ENCODE assay signal across 14 cellular contexts in genomic region chr9:5671711-5672353, GRCh38. TPM values are rescaled to one million over a fixed set of nuclear protein-coding genes. Genes with fewer than 3 reads are reported as not detected.
DNase-seq lines count a peak whose midpoint lies in the region; TF ChIP-seq lines count a peak whose summit lies in the region.
"Had no signal": no experiment of that assay in that cellular context is flagged by ENCODE, and none has a peak within 500 bp of the region (broad histone marks: within the 10 kb centered on the region; RNA-seq: fewer than 3 reads in every experiment).

No MANE protein-coding gene starts in this region.

- peaks cover 5% of the 10 kb centered on the region for H4K20me1 ChIP-seq in Loucy (ENCODE audit: insufficient read depth, low read length, poor library complexity, severe bottlenecking)

- H4K12ac ChIP-seq in trophoblast cell (ENCODE audit: low read depth, low read length) = no peak overlapping the region

- no peaks in the 10 kb centered on the region for H3K79me1 ChIP-seq in trophoblast cell (ENCODE audit: low read length)

- TF ChIP-seq CTCF in Loucy (conservative IDR thresholded peaks at IDR 0.05; ENCODE audit: low read length) = no peak
- no peak for TF ChIP-seq CTCF in BE2C (IDR thresholded peaks at IDR 0.05; ENCODE audit: low read depth, low read length)

- no peak overlapping the region for H3K27ac ChIP-seq in trophoblast cell (ENCODE audit: low read depth, low read length)
- H3K27ac ChIP-seq: prostate gland, vagina had no signal

- H3K9ac ChIP-seq in Loucy (ENCODE audit: low read depth, low read length, poor library complexity, severe bottlenecking) (peak overlapping the region; percentile 62), trophoblast cell (ENCODE audit: low read length) (no peak overlapping the region)

- no peak overlapping the region for H2BK12ac ChIP-seq in trophoblast cell (ENCODE audit: low read length)

- H3K4me1 ChIP-seq in Loucy (ENCODE audit: insufficient read depth, low read length, poor library complexity, severe bottlenecking) (peaks cover 44% of the 10 kb centered on the region), trophoblast cell (ENCODE audit: control insufficient read depth in 1 of 2, insufficient read depth in 2 of 2, low read length in 2 of 2) (peaks cover 2 to 3% of the 10 kb centered on the region in 2 experiments), BE2C (no peaks in the 10 kb centered on the region)
- H3K4me1 ChIP-seq: vagina had no signal

- H3K27me3 ChIP-seq in Loucy (ENCODE audit: insufficient read depth, low read length, poor library complexity, severe bottlenecking) (no peaks in the 10 kb centered on the region), trophoblast cell (ENCODE audit: insufficient read depth, low read length) (no peaks in the 10 kb centered on the region), BE2C (no peaks in the 10 kb centered on the region)
- H3K27me3 ChIP-seq: vagina had no signal

- DNase-seq in activated CD4-positive, alpha-beta T cell treated with anti-CD3 and anti-CD28 coated beads, Interleukin-2, amount 10 ng/mL, durations not matched to agents 24 days and 14 days = peak; percentile 79
- DNase-seq in activated CD4-positive, alpha-beta T cell treated with anti-CD3 and anti-CD28 coated beads, Interleukin-2, amount 50 U/mL, for 48 hours = no peak
- DNase-seq in activated naive CD8-positive, alpha-beta T cell treated with anti-CD3 and anti-CD28 coated beads for 36 hours = peak; percentile 7
- DNase-seq in trophoblast cell = no peak
- DNase-seq in T-helper 9 cell = no peak
- no peak for DNase-seq in BE2C
- DNase-seq in COLO668 (lab: John Stamatoyannopoulos, UW; ENCODE audit: unreplicated experiment) = no peak
- DNase-seq: C1 segment of cervical spinal cord, dermis blood vessel endothelial cell, foreskin melanocyte, T1000 had no signal

- intact Hi-C loops in activated CD4-positive, alpha-beta T cell treated with anti-CD3 and anti-CD28 coated beads, Interleukin-2, amount 10 ng/mL, durations not matched to agents 24 days and 14 days (cut with micrococcal nuclease) = no loop called here

- H3K27ac Mint-ChIP-seq in activated CD4-positive, alpha-beta T cell treated with anti-CD3 and anti-CD28 coated beads, Interleukin-2, amount 10 ng/mL, durations not matched to agents 24 days and 14 days = no peak overlapping the region
- H3K27ac Mint-ChIP-seq in activated naive CD8-positive, alpha-beta T cell treated with anti-CD3 and anti-CD28 coated beads for 36 hours = no peak overlapping the region

- H3K36me3 ChIP-seq in Loucy (ENCODE audit: insufficient read depth, low read length) (no peaks in the 10 kb centered on the region), trophoblast cell (ENCODE audit: control insufficient read depth in 1 of 2, insufficient read depth in 2 of 2, low read length in 2 of 2) (no peaks in the 10 kb centered on the region), BE2C (peaks cover 3% of the 10 kb centered on the region; the same call in 1 of the 2 replicates)
- H3K36me3 ChIP-seq: prostate gland, vagina had no signal

- no peak overlapping the region for H3K23ac ChIP-seq in trophoblast cell (ENCODE audit: low read length)

- H2AFZ ChIP-seq in Loucy (ENCODE audit: low read length) = no peak overlapping the region
- H2AFZ ChIP-seq in trophoblast cell (ENCODE audit: insufficient read depth, low read length, poor library complexity) = no peak overlapping the region

- peaks cover 6% of the 10 kb centered on the region; the same call in 1 of the 2 replicates for H3F3A ChIP-seq in Loucy (ENCODE audit: low read depth)

- no peak overlapping the region for H2BK5ac ChIP-seq in trophoblast cell (ENCODE audit: low read depth, low read length, poor library complexity)

- H3K4me3 Mint-ChIP-seq in activated CD4-positive, alpha-beta T cell treated with anti-CD3 and anti-CD28 coated beads, Interleukin-2, amount 10 ng/mL, durations not matched to agents 24 days and 14 days = no peak overlapping the region
- no peak overlapping the region for H3K4me3 Mint-ChIP-seq in activated naive CD8-positive, alpha-beta T cell treated with anti-CD3 and anti-CD28 coated beads for 36 hours

- WGBS in trophoblast cell (ENCODE audit: extremely low coverage, insufficient coverage, insufficient read length) = no CpG with 5 or more reads among the region's 3 CpGs

- H3K4me3 ChIP-seq in Loucy (ENCODE audit: low read length, poor library complexity, severe bottlenecking) (peak overlapping the region; percentile 54), trophoblast cell (ENCODE audit: low read depth, low read length) (no peak overlapping the region), BE2C (ENCODE audit: low read depth, low read length) (no peak overlapping the region)
- H3K4me3 ChIP-seq: prostate gland, vagina had no signal

- H3K4me1 Mint-ChIP-seq in activated CD4-positive, alpha-beta T cell treated with anti-CD3 and anti-CD28 coated beads, Interleukin-2, amount 10 ng/mL, durations not matched to agents 24 days and 14 days = peaks cover 24% of the 10 kb centered on the region
- H3K4me1 Mint-ChIP-seq in activated naive CD8-positive, alpha-beta T cell treated with anti-CD3 and anti-CD28 coated beads for 36 hours = peaks cover 38% of the 10 kb centered on the region

- peaks cover 71% of the 10 kb centered on the region for H3K79me2 ChIP-seq in Loucy (ENCODE audit: insufficient read depth, low read length)
- no peaks in the 10 kb centered on the region for H3K79me2 ChIP-seq in trophoblast cell (ENCODE audit: control insufficient read depth, insufficient read depth, low read length, poor library complexity)

- no peak overlapping the region for H3K4ac ChIP-seq in trophoblast cell (ENCODE audit: low read depth, low read length)

- H2AK5ac ChIP-seq in trophoblast cell (ENCODE audit: low read length) = no peak overlapping the region

- H3K36me3 Mint-ChIP-seq in activated CD4-positive, alpha-beta T cell treated with anti-CD3 and anti-CD28 coated beads, Interleukin-2, amount 10 ng/mL, durations not matched to agents 24 days and 14 days (ENCODE audit: low read depth) = peaks cover 18% of the 10 kb centered on the region
- H3K36me3 Mint-ChIP-seq in activated naive CD8-positive, alpha-beta T cell treated with anti-CD3 and anti-CD28 coated beads for 36 hours = peaks cover 32% of the 10 kb centered on the region

- no peak overlapping the region for H3K18ac ChIP-seq in trophoblast cell (ENCODE audit: low read length)

- no peak overlapping the region for H2BK120ac ChIP-seq in trophoblast cell (ENCODE audit: insufficient read depth, low read length, poor library complexity)

- H3K9me3 Mint-ChIP-seq in activated CD4-positive, alpha-beta T cell treated with anti-CD3 and anti-CD28 coated beads, Interleukin-2, amount 10 ng/mL, durations not matched to agents 24 days and 14 days = peaks cover 3% of the 10 kb centered on the region
- H3K9me3 Mint-ChIP-seq in activated naive CD8-positive, alpha-beta T cell treated with anti-CD3 and anti-CD28 coated beads for 36 hours = peaks cover 9% of the 10 kb centered on the region

- no peak overlapping the region for H3K14ac ChIP-seq in trophoblast cell (ENCODE audit: low read length)

- H3K4me2 ChIP-seq in Loucy (ENCODE audit: low read depth, low read length, poor library complexity, severe bottlenecking) = peak overlapping the region; percentile 78
- H3K4me2 ChIP-seq in trophoblast cell (ENCODE audit: low read length) = peak overlapping the region; percentile 16

- peaks cover 6% of the 10 kb centered on the region; the same call in 1 of the 2 replicates for H3K9me3 ChIP-seq in Loucy (ENCODE audit: insufficient read depth, low read depth, low read length)
- peaks cover 2% of the 10 kb centered on the region for H3K9me3 ChIP-seq in trophoblast cell (ENCODE audit: insufficient read depth, low read depth, low read length)
- H3K9me3 ChIP-seq in BE2C = no peaks in the 10 kb centered on the region
- H3K9me3 ChIP-seq: prostate gland, vagina had no signal

- H3K9me2 ChIP-seq in Loucy (replicated peaks; ENCODE audit: low read depth, low read length) = no peaks in the 10 kb centered on the region

- no peak overlapping the region for H4K91ac ChIP-seq in trophoblast cell (ENCODE audit: low read depth, low read length)

- no peak overlapping the region for H4K8ac ChIP-seq in trophoblast cell (ENCODE audit: low read depth, low read length)

- no peaks in the 10 kb centered on the region for H3K27me3 Mint-ChIP-seq in activated CD4-positive, alpha-beta T cell treated with anti-CD3 and anti-CD28 coated beads, Interleukin-2, amount 10 ng/mL, durations not matched to agents 24 days and 14 days
- H3K27me3 Mint-ChIP-seq in activated naive CD8-positive, alpha-beta T cell treated with anti-CD3 and anti-CD28 coated beads for 36 hours = no peaks in the 10 kb centered on the region

RNA-seq across cellular contexts. Expression of gene RIC1, which starts 42.9 kb away (rescaled TPM):
- 20.2 and 20.4 TPM in 2 replicates for total RNA-seq in activated CD4-positive, alpha-beta T cell treated with anti-CD3 and anti-CD28 coated beads, Interleukin-2, amount 10 ng/mL, durations not matched to agents 24 days and 14 days
- total RNA-seq in activated naive CD8-positive, alpha-beta T cell treated with anti-CD3 and anti-CD28 coated beads for 36 hours = 10 to 100 TPM; 15.2 TPM
- polyA plus RNA-seq in trophoblast cell (2013) = 16.3 and 16.6 TPM in 2 replicates
- 10.2 TPM for polyA plus RNA-seq in BE2C (2012; ENCODE audit: insufficient read depth, insufficient read length, low read depth)

Comparison
In these comparisons a context has a peak if more than half of its experiments do, and no peak if none do; other contexts are left out.
1. DNase-seq: peak in activated CD4-positive, alpha-beta T cell treated with anti-CD3 and anti-CD28 coated beads, Interleukin-2, amount 10 ng/mL, durations not matched to agents 24 days and 14 days (single experiment) and activated naive CD8-positive, alpha-beta T cell treated with anti-CD3 and anti-CD28 coated beads for 36 hours (single experiment); none in activated CD4-positive, alpha-beta T cell treated with anti-CD3 and anti-CD28 coated beads, Interleukin-2, amount 50 U/mL, for 48 hours (0 of 2), trophoblast cell (0 of 2), T-helper 9 cell (single experiment), BE2C (single experiment) and COLO668 (single experiment).